In the genomic region with DNA sequence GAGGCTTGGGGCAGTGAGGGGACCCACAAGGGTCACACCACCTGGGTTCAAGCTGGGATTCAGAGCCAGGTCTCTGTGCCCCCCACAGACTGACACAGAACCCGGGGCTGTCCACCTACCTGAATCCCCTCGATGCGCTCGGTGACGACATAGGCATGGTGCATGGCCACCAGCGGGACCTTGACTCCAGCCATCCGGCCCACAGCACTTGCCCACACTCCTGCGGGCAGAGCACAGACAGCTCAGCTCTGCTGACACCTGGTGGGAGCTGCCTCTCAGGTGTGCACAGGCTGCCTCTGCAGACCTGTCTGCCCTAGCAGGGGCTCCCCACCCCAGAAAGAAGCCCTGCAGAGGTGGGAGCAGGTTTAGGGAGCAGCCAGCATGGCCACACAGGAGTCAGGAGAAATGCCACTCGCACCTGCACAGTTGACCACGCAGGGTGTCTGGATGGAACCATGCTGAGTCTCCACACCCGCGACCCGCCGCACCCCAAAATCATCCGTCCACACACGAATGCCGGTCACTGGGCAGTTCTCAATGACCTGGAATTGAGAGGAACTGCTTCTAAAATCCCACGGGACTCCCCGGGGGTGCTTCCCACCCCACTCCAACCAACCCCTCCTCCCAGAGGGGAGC, we compare ENCODE assay signal across 24 cellular contexts. TPM values are rescaled to one million over a fixed set of nuclear protein-coding genes. Genes with fewer than 3 reads are reported as not detected.
A peak's percentile ranks its signal among the peaks of the same experiment; 100 is the strongest.
DNase-seq lines count a peak whose midpoint lies in the region; ATAC-seq and TF ChIP-seq lines count a peak whose summit lies in the region.
"Had no signal": no experiment of that assay in that cellular context is flagged by ENCODE, and none has a peak within 500 bp of the region (broad histone marks: within the 10 kb centered on the region; RNA-seq: fewer than 3 reads in every experiment).

No MANE protein-coding gene starts in this region.

- H3K36me3 Mint-ChIP-seq in neural progenitor cell (no peaks in the 10 kb centered on the region), HFFc6 (ENCODE audit: low read depth) (no peaks in the 10 kb centered on the region)
- H3K36me3 Mint-ChIP-seq: CD8-positive, alpha-beta T cell; immature natural killer cell had no signal

- peaks cover 9% of the 10 kb centered on the region for H3K4me1 Mint-ChIP-seq in stimulated activated naive CD8-positive, alpha-beta T cell treated with anti-CD3 and anti-CD28 coated beads, Interleukin-15, amount 100 ng/mL, for 72 hours
- H3K4me1 Mint-ChIP-seq in neural progenitor cell (peaks cover 3% of the 10 kb centered on the region), HFFc6 (ENCODE audit: low read depth) (no peaks in the 10 kb centered on the region)

- H3K36me3 ChIP-seq in neural progenitor cell (no peaks in the 10 kb centered on the region), transverse colon (no peaks in the 10 kb centered on the region)
- H3K36me3 ChIP-seq: HAP-1, heart right ventricle had no signal

- no peak overlapping the region for H3K4me3 Mint-ChIP-seq in stimulated activated naive CD8-positive, alpha-beta T cell treated with anti-CD3 and anti-CD28 coated beads, Interleukin-15, amount 100 ng/mL, for 72 hours
- H3K4me3 Mint-ChIP-seq in neural progenitor cell (no peak overlapping the region), HFFc6 (no peak overlapping the region)
- H3K4me3 Mint-ChIP-seq: CD8-positive, alpha-beta T cell; dendritic cell treated with granulocyte-macrophage colony-stimulating factor and Interleukin-4, amounts not matched to agents 40 ng/mL and 50 ng/mL, for 4 days; immature natural killer cell had no signal

- H3K4me3 ChIP-seq in neural progenitor cell, result no peak overlapping the region
- no peak overlapping the region for H3K4me3 ChIP-seq in transverse colon
- H3K4me3 ChIP-seq: HAP-1, heart right ventricle had no signal

- H3K27ac ChIP-seq in neural progenitor cell (no peak overlapping the region), transverse colon (no peak overlapping the region)
- H3K27ac ChIP-seq: heart right ventricle, KMS-11 had no signal

- in situ Hi-C loops in transverse colon (cut with MboI; ENCODE audit: low pct_ligation_motif_present in 1 of 4, low pct_unique_long_range_greater_than_20kb in 1 of 4, low sequenced_read_pairs in 3 of 4), result loop anchor here in 1 of 4 donors (10.0 kb wide), 1 partner anchor 195 kb away; a partner anchor contains a TSS

- H3K9me3 ChIP-seq in neural progenitor cell (ENCODE audit: low read depth), result no peaks in the 10 kb centered on the region
- no peaks in the 10 kb centered on the region for H3K9me3 ChIP-seq in transverse colon
- H3K9me3 ChIP-seq: HAP-1, heart right ventricle had no signal

- WGBS in transverse colon (ENCODE audit: low coverage in 1 of 2), 2 donors, result 85% methylated on average over 19 of the region's 19 CpGs; no CpG with 5 or more reads in 1 of the 2 donors

- H2AFZ ChIP-seq in neural progenitor cell (replicated peaks), result no peak overlapping the region

- H3K27ac Mint-ChIP-seq in stimulated activated naive CD8-positive, alpha-beta T cell treated with anti-CD3 and anti-CD28 coated beads, Interleukin-15, amount 100 ng/mL, for 72 hours, result no peak overlapping the region
- no peak overlapping the region for H3K27ac Mint-ChIP-seq in neural progenitor cell
- H3K27ac Mint-ChIP-seq in HFFc6, result no peak overlapping the region
- H3K27ac Mint-ChIP-seq: CD8-positive, alpha-beta T cell; dendritic cell treated with granulocyte-macrophage colony-stimulating factor and Interleukin-4, amounts not matched to agents 40 ng/mL and 50 ng/mL, for 4 days; immature natural killer cell had no signal

- TF ChIP-seq EP300 in transverse colon (IDR thresholded peaks at IDR 0.05; ENCODE audit: low read depth), result no peak

- no peaks in the 10 kb centered on the region for H3F3A ChIP-seq in neural progenitor cell (ENCODE audit: low read depth)

- H3K27me3 ChIP-seq in neural progenitor cell, result no peaks in the 10 kb centered on the region
- H3K27me3 ChIP-seq in transverse colon, result no peaks in the 10 kb centered on the region

- no peaks in the 10 kb centered on the region for H3K9me3 Mint-ChIP-seq in stimulated activated naive CD8-positive, alpha-beta T cell treated with anti-CD3 and anti-CD28 coated beads, Interleukin-15, amount 100 ng/mL, for 72 hours
- H3K9me3 Mint-ChIP-seq in neural progenitor cell (no peaks in the 10 kb centered on the region), HFFc6 (no peaks in the 10 kb centered on the region)
- H3K9me3 Mint-ChIP-seq: CD8-positive, alpha-beta T cell; dendritic cell treated with granulocyte-macrophage colony-stimulating factor and Interleukin-4, amounts not matched to agents 40 ng/mL and 50 ng/mL, for 4 days; immature natural killer cell had no signal

- H4K20me1 ChIP-seq in neural progenitor cell (ENCODE audit: low read depth), result no peaks in the 10 kb centered on the region

- DNase-seq in stimulated activated naive CD8-positive, alpha-beta T cell treated with anti-CD3 and anti-CD28 coated beads, Interleukin-15, Interleukin-2, amounts not matched to agents 100 U/mL and 50 U/mL, for 24 hours, result no peak
- DNase-seq in stimulated activated naive CD8-positive, alpha-beta T cell treated with anti-CD3 and anti-CD28 coated beads, Interleukin-15, amount 100 ng/mL, for 72 hours, result no peak
- peak; percentile 44 for DNase-seq in ecto neural progenitor cell (ENCODE audit: low spot score)
- peak; percentile 0 for DNase-seq in neural progenitor cell (ENCODE audit: low spot score)
- no peak for DNase-seq in transverse colon
- no peak for DNase-seq in NAMALWA (ENCODE audit: low spot score)
- DNase-seq in HFFc6, result no peak
- DNase-seq: activated CD4-positive, alpha-beta T cell treated with anti-CD3 and anti-CD28 coated beads for 1 hour; activated gamma-delta T cell treated with Interleukin-2 at 50 U/mL for 16 hours; DMS79; heart right ventricle; immature natural killer cell; MV-4-11; NCI-H187 treated with DMSO at 0.1 percent for 48 hours; NCI-H446; NK-92 treated with Interleukin-12 subunit alpha and Interleukin-12 subunit beta, amount 100 ng/mL, for 24 hours; occipital lobe; right cardiac atrium; stimulated activated CD4-positive, alpha-beta T cell treated with anti-CD3 and anti-CD28 coated beads, Interleukin-15, amount 100 ng/mL, for 24 hours; T1000 had no signal

- H3K79me2 ChIP-seq in neural progenitor cell (ENCODE audit: low read depth), result no peaks in the 10 kb centered on the region

- TF ChIP-seq POLR2A in transverse colon (IDR thresholded peaks at IDR 0.05), result no peak

- peaks cover 8% of the 10 kb centered on the region for H3K27me3 Mint-ChIP-seq in stimulated activated naive CD8-positive, alpha-beta T cell treated with anti-CD3 and anti-CD28 coated beads, Interleukin-15, amount 100 ng/mL, for 72 hours
- peaks cover 8% of the 10 kb centered on the region for H3K27me3 Mint-ChIP-seq in neural progenitor cell (ENCODE audit: insufficient read depth, low read depth)
- H3K27me3 Mint-ChIP-seq in HFFc6 (ENCODE audit: insufficient read depth), result peaks cover 18% of the 10 kb centered on the region

- H3K4me1 ChIP-seq in neural progenitor cell (no peaks in the 10 kb centered on the region), transverse colon (no peaks in the 10 kb centered on the region)
- H3K4me1 ChIP-seq: HAP-1, heart right ventricle had no signal

- no peak overlapping the region for H3K9ac ChIP-seq in neural progenitor cell
- H3K9ac ChIP-seq: KMS-11 had no signal

- H3K4me2 ChIP-seq in neural progenitor cell, result no peak overlapping the region
- H3K4me2 ChIP-seq: KMS-11 had no signal

- TF ChIP-seq CTCF in neural progenitor cell (IDR thresholded peaks at IDR 0.05) (no peak), transverse colon (IDR thresholded peaks at IDR 0.05) (no peak), HFFc6 (IDR thresholded peaks at IDR 0.05) (no peak)

- intact Hi-C loops in transverse colon (cut with DNase I; ENCODE audit: low total_unique reads), result loop anchor here (5.0 kb wide), 1 partner anchor 197 kb away; a partner anchor contains a TSS

- ATAC-seq in stimulated activated naive CD8-positive, alpha-beta T cell treated with anti-CD3 and anti-CD28 coated beads, Interleukin-15, Interleukin-2, amounts not matched to agents 100 U/mL and 50 U/mL, for 24 hours, result peak; percentile 19
- no peak for ATAC-seq in stimulated activated naive CD8-positive, alpha-beta T cell treated with anti-CD3 and anti-CD28 coated beads, Interleukin-15, amount 100 ng/mL, for 72 hours
- ATAC-seq: CD8-positive, alpha-beta T cell; heart right ventricle; right cardiac atrium had no signal

RNA-seq across cellular contexts. Expression of a gene that starts 8.4 kb away (rescaled TPM):
- total RNA-seq in neural progenitor cell (ENCODE audit: low replicate concordance) (3.9 and 9.2 TPM in 2 replicates), transverse colon (1 to 10 TPM in 1 of 4 donors, under 1 TPM in 2, not detected in 1; 0.68 to 1.1 (median 0.95) TPM)
- total RNA-seq in HFFc6 (2021; fragmentation: NEBNext Ultra II Directional; extraction: Animal tissue kit (Norgen Biotek cat#: 25700)), result 1 to 10 TPM in 4 of 6 experiments, under 1 TPM in 2; 0.24 to 5.1 (median 4.1) TPM

Comparison
In these comparisons a context has a peak if more than half of its experiments do, and no peak if none do; other contexts are left out.
1. DNase-seq: peak in ecto neural progenitor cell (single experiment) and neural progenitor cell (single experiment); none in stimulated activated naive CD8-positive, alpha-beta T cell treated with anti-CD3 and anti-CD28 coated beads, Interleukin-15, Interleukin-2, amounts not matched to agents 100 U/mL and 50 U/mL, for 24 hours (single experiment), stimulated activated naive CD8-positive, alpha-beta T cell treated with anti-CD3 and anti-CD28 coated beads, Interleukin-15, amount 100 ng/mL, for 72 hours (0 of 2), transverse colon (single experiment), NAMALWA (single experiment) and HFFc6 (single experiment).